8 cellular contexts compared by ENCODE assay signal in genomic region chrX:86171366-86171765, GRCh38. TPM values are rescaled to one million over a fixed set of nuclear protein-coding genes. Genes with fewer than 3 reads are reported as not detected.
DNase-seq lines count a peak whose midpoint lies in the region; ATAC-seq, FAIRE-seq and TF ChIP-seq lines count a peak whose summit lies in the region.

No MANE protein-coding gene starts in this region.

- POLR2A ChIA-PET in endothelial cell of umbilical vein (lab: Charles Lee): no interaction called here

- H3K4me1 ChIP-seq in endothelial cell of umbilical vein (ENCODE audit: control insufficient read depth, extremely low read depth, insufficient read depth, low read length): no peaks in the 10 kb centered on the region

- no peak overlapping the region for H2AFZ ChIP-seq in endothelial cell of umbilical vein (ENCODE audit: low read depth, low read length)

- no peaks in the 10 kb centered on the region for H3K79me2 ChIP-seq in endothelial cell of umbilical vein (ENCODE audit: control insufficient read depth, insufficient read depth, low read length)

- no peak for TF ChIP-seq POLR2A in endothelial cell of umbilical vein (IDR thresholded peaks at IDR 0.05; ENCODE audit: low read depth, low read length)

- in situ Hi-C loops in KBM-7 (cut with MboI; ENCODE audit: low pct_unique_long_range_greater_than_20kb, low sequenced_read_pairs): no loop called here

- H4K20me1 ChIP-seq in endothelial cell of umbilical vein (replicated peaks; ENCODE audit: control insufficient read depth, extremely low read depth, insufficient read depth, low read length): no peaks in the 10 kb centered on the region

- DNase-seq in KBM-7 (peak; percentile 46), endothelial cell of umbilical vein (ENCODE audit: low read depth, low spot score) (peak; percentile 3), UCSD-AML1 (lab: John Stamatoyannopoulos, UW; ENCODE audit: unreplicated experiment) (no peak), cardiac septum (ENCODE audit: low spot score) (no peak), MV-4-11 (lab: John Stamatoyannopoulos, UW) (no peak), CD1c-positive myeloid dendritic cell (ENCODE audit: extremely low spot score) (no peak)

- H3K27me3 ChIP-seq in endothelial cell of umbilical vein (ENCODE audit: control insufficient read depth in 2 of 2, insufficient read depth in 2 of 2, low read length in 2 of 2): no peaks in the 10 kb centered on the region

- no peaks in the 10 kb centered on the region for H3K9me3 ChIP-seq in endothelial cell of umbilical vein (replicated peaks; ENCODE audit: control insufficient read depth, insufficient read depth, low read length)

- no TSS peak for BruUV-seq in endothelial cell of umbilical vein (replicated peaks; lab: Mats Ljungman, UMichigan)

- H3K27ac ChIP-seq in 22Rv1 (no peak overlapping the region), endothelial cell of umbilical vein (ENCODE audit: insufficient read depth, low read depth, low read length) (no peak overlapping the region)

- intact Hi-C loops in endothelial cell of umbilical vein (cut with micrococcal nuclease) (no loop called here), cardiac septum (cut with DNase I) (no loop called here)

- H3K9me1 ChIP-seq in endothelial cell of umbilical vein (replicated peaks; ENCODE audit: control insufficient read depth, extremely low read depth, insufficient read depth, low read length): no peaks in the 10 kb centered on the region

- TF ChIP-seq CTCF in 22Rv1 (IDR thresholded peaks at IDR 0.05): peak; percentile 52; the same call in 1 of the 2 replicates
- TF ChIP-seq CTCF in endothelial cell of umbilical vein (IDR thresholded peaks at IDR 0.05; ENCODE audit: extremely low read depth in 1 of 2, insufficient read depth in 1 of 2, low read depth in 1 of 2, low read length in 2 of 2): peak in 1 of 2 donors; percentile 16

- FAIRE-seq in endothelial cell of umbilical vein (lab: Jason Lieb, UNC): no peak

- H3K4me3 ChIP-seq in endothelial cell of umbilical vein (replicated peaks in 1 of 3; ENCODE audit: insufficient read depth in 1 of 3, low read depth in 1 of 3, low read length in 3 of 3): no peak overlapping the region

- peak; percentile 83 for ATAC-seq in GM18502 (IDR thresholded peaks at IDR 0.05; ENCODE audit: poor library complexity, unreplicated experiment)

- no peak overlapping the region for H3K4me2 ChIP-seq in endothelial cell of umbilical vein (ENCODE audit: insufficient read depth, low read length)

- dilution Hi-C loops in endothelial cell of umbilical vein (cut with MboI; ENCODE audit: extremely low pct_ligation_motif_present, low sequenced_read_pairs): no loop called here

- CTCF ChIA-PET in endothelial cell of umbilical vein (lab: Charles Lee): no interaction called here

- no peak overlapping the region for H3K9ac ChIP-seq in endothelial cell of umbilical vein (replicated peaks; ENCODE audit: extremely low read depth, insufficient read depth, low read length)

- no peaks in the 10 kb centered on the region for H3K36me3 ChIP-seq in endothelial cell of umbilical vein (ENCODE audit: control insufficient read depth in 2 of 2, extremely low read depth in 1 of 2, insufficient read depth in 2 of 2, low read length in 2 of 2)

TF ChIP-seq in endothelial cell of umbilical vein, 7 proteins besides CTCF, POLR2A, EP300 and RAD21:
- no peak for TF ChIP-seq FOS (IDR thresholded peaks at IDR 0.05; ENCODE audit: borderline replicate concordance, insufficient read depth, low read length)
- TF ChIP-seq POLR2AphosphoS5 (IDR thresholded peaks at IDR 0.05; ENCODE audit: insufficient read depth, low read depth, low read length): no peak
- TF ChIP-seq GATA2 (IDR thresholded peaks at IDR 0.05; ENCODE audit: insufficient read depth, insufficient read length, low read depth, low read length): no peak
- no peak for TF ChIP-seq JUN (IDR thresholded peaks at IDR 0.05; ENCODE audit: borderline replicate concordance, insufficient read depth, insufficient read length, low read depth)
- no peak for TF ChIP-seq EZH2 (IDR thresholded peaks at IDR 0.05; ENCODE audit: borderline replicate concordance, low read depth, low read length, severe bottlenecking)
- no peak for TF ChIP-seq MAX (IDR thresholded peaks at IDR 0.05; ENCODE audit: insufficient read depth, insufficient read length)
- TF ChIP-seq MYC (IDR thresholded peaks at IDR 0.05; ENCODE audit: low read depth, low read length): no peak
TF ChIP-seq in endothelial cell of umbilical vein: peak in this region for 0.

RNA-seq across cellular contexts. Expression of gene DACH2, which starts 23.1 kb away (rescaled TPM):
- not detected in 2 replicates for total RNA-seq in endothelial cell of umbilical vein
- polyA plus RNA-seq in endothelial cell of umbilical vein: not detected in 2 replicates
- not detected in 2 replicates for polyA plus RNA-seq in endothelial cell of umbilical vein (2011; cell fraction: cytosol; rRNA removed)
- not detected in 2 replicates for polyA plus RNA-seq in endothelial cell of umbilical vein (2011; cell fraction: nucleus; rRNA removed)
- polyA plus RNA-seq in endothelial cell of umbilical vein (2012): not detected in 2 replicates
- not detected in 2 replicates for polyA minus RNA-seq in endothelial cell of umbilical vein
- not detected for polyA minus RNA-seq in endothelial cell of umbilical vein (2011; cell fraction: cytosol; rRNA and poly(A)+ RNA removed)
- polyA minus RNA-seq in endothelial cell of umbilical vein (2011; cell fraction: nucleus; rRNA and poly(A)+ RNA removed): not detected in 2 replicates
- total RNA-seq in cardiac septum: not detected

Comparison
In these comparisons a context has a peak if more than half of its experiments do, and no peak if none do; other contexts are left out.
1. DNase-seq: peak in KBM-7 (single experiment) and endothelial cell of umbilical vein (single experiment); none in UCSD-AML1 (single experiment), cardiac septum (single experiment), MV-4-11 (single experiment) and CD1c-positive myeloid dendritic cell (single experiment).